In the genomic region with DNA sequence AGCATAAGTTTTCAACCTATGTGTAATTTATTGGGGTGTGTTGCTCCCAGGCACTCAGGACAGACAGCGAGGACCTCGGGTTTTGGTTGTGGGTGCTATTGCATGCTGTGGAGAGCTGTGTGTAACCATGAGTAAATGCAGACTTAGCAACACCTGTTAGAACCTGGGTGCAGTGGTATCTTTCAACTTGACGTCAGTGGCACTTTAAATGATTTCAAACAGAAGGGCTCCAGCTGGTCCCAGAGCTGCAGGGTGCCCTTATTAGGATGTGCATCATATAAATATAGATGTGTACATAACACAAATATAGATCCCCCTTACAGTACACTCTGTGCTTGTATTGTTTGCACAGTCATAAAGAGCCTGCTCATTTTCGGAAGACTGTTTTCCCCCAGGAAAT, we compare ENCODE assay signal across 15 cellular contexts.
DNase-seq lines count a peak whose midpoint lies in the region; ATAC-seq, FAIRE-seq and TF ChIP-seq lines count a peak whose summit lies in the region.
"Had no signal": no experiment of that assay in that cellular context is flagged by ENCODE, and none has a peak within 500 bp of the region (broad histone marks: within the 10 kb centered on the region; RNA-seq: fewer than 3 reads in every experiment).

No MANE protein-coding gene starts in this region.

- DNase-seq in IMR-90 (no peak), NCI-H2196 treated with DMSO at 0.1 percent for 48 hours (lab: John Stamatoyannopoulos, UW; ENCODE audit: unreplicated experiment) (peak; percentile 4), bronchial epithelial cell (ENCODE audit: low read depth) (peak; percentile 64), inferior parietal cortex (ENCODE audit: extremely low spot score) (no peak), T-helper 17 cell (no peak)
- no peak for DNase-seq in activated CD4-positive, CD25-positive, alpha-beta regulatory T cell treated with anti-CD3 and anti-CD28 coated beads, Interleukin-2, amount 50 U/mL, for 72 hours
- DNase-seq: activated naive CD8-positive, alpha-beta T cell treated with anti-CD3 and anti-CD28 coated beads for 36 hours; esophagus squamous epithelium; H9; NCI-H1048; stimulated activated CD4-positive, alpha-beta T cell treated with anti-CD3 and anti-CD28 coated beads, Interleukin-1b, Interleukin-23, amount 100 ng/mL, for 48 hours; upper lobe of right lung had no signal

- POLR2A ChIA-PET in IMR-90 (lab: Charles Lee; ENCODE audit: unreplicated experiment), result interaction anchor here (0.7 kb wide), 1 partner anchor 1051 kb away, joined by 6 read pairs; no protein-coding TSS in a partner anchor

- H3K4me3 ChIP-seq in IMR-90 (ENCODE audit: insufficient read depth, low read depth, low read length) (no peak overlapping the region), bronchial epithelial cell (ENCODE audit: low read depth, low read length) (no peak overlapping the region)
- H3K4me3 ChIP-seq: esophagus squamous epithelium, upper lobe of right lung had no signal

- CTCF ChIA-PET in IMR-90 (lab: Yijun Ruan, JAX), result no interaction called here

- peaks cover 28% of the 10 kb centered on the region for H3K4me1 ChIP-seq in IMR-90 (ENCODE audit: control insufficient read depth, insufficient read depth, low read length)
- H3K4me1 ChIP-seq: esophagus squamous epithelium, upper lobe of right lung had no signal

- H3K23ac ChIP-seq in IMR-90 (ENCODE audit: low read depth, low read length), result 0 out of 2 replicates have a peak overlapping the region, but pooled peaks have one; percentile 40

- H3K27me3 Mint-ChIP-seq in T-helper 17 cell, result peaks cover 30% of the 10 kb centered on the region

- H2AK9ac ChIP-seq in IMR-90 (replicated peaks; ENCODE audit: low read depth, low read length, poor library complexity), result no peak overlapping the region

- dilution Hi-C loops in IMR-90 (cut with HindIII; ENCODE audit: low sequenced_read_pairs, unreplicated experiment), result no loop called here

- no TSS peak for BruUV-seq in IMR-90 (replicated peaks; lab: Mats Ljungman, UMichigan)

- H4K5ac ChIP-seq in IMR-90 (ENCODE audit: low read depth, low read length), result no peak overlapping the region; the same call in 1 of the 2 replicates

- H3K27ac ChIP-seq in 22Rv1 (peak overlapping the region; percentile 95), IMR-90 (ENCODE audit: insufficient read depth, low read length) (no peak overlapping the region)
- H3K27ac ChIP-seq: esophagus squamous epithelium, upper lobe of right lung had no signal

- H3K9me3 ChIP-seq in IMR-90 (ENCODE audit: control insufficient read depth, insufficient read depth, low read length) (no peaks in the 10 kb centered on the region), T-helper 17 cell (ENCODE audit: control insufficient read depth, low read length, poor library complexity, severe bottlenecking) (no peaks in the 10 kb centered on the region)
- H3K9me3 ChIP-seq: esophagus squamous epithelium, upper lobe of right lung had no signal

- H4K8ac ChIP-seq in IMR-90 (ENCODE audit: low read depth in 2 of 2, low read length in 2 of 2), result peak overlapping the region in 1 of 2 experiments; percentile 31; a peak in 1 of 4 replicates

- H2BK5ac ChIP-seq in IMR-90 (ENCODE audit: low read depth, low read length, poor library complexity, severe bottlenecking), result peak overlapping the region; percentile 3

- FAIRE-seq in bronchial epithelial cell (lab: Jason Lieb, UNC), result no peak
- FAIRE-seq: colon had no signal

- WGBS in IMR-90 (ENCODE audit: extremely low coverage in 2 of 2, insufficient read length in 1 of 2), 2 experiments, result 100% methylated on average over 1 of the region's 4 CpGs; no CpG with 5 or more reads in 1 of the 2 experiments

- intact Hi-C loops in IMR-90 (cut with micrococcal nuclease), result loop anchor here (5.0 kb wide), 2 partner anchors 93 to 227 kb away; a partner anchor contains a TSS

- no peaks in the 10 kb centered on the region for H3K4me1 Mint-ChIP-seq in T-helper 17 cell
- H3K4me1 Mint-ChIP-seq: activated naive CD8-positive, alpha-beta T cell treated with anti-CD3 and anti-CD28 coated beads for 36 hours had no signal

- no peak for TF ChIP-seq RAD21 in IMR-90 (IDR thresholded peaks at IDR 0.05; ENCODE audit: low read length)

- peak overlapping the region; percentile 89 for H2BK120ac ChIP-seq in IMR-90 (ENCODE audit: low read depth, low read length)

- H3K79me1 ChIP-seq in IMR-90 (ENCODE audit: low read depth in 1 of 2, low read length in 2 of 2), result 0 out of 4 replicates have a peak, but pooled peaks cover 0 to 9% of the 10 kb centered on the region in 2 experiments

- H3K14ac ChIP-seq in IMR-90 (replicated peaks; ENCODE audit: low read depth, low read length), result 0 out of 2 replicates have a peak overlapping the region, but pooled peaks have one; percentile 6

- no peak overlapping the region for H3K9ac ChIP-seq in IMR-90 (ENCODE audit: low read depth, low read length)

- H3K56ac ChIP-seq in IMR-90 (ENCODE audit: extremely low read depth, insufficient read depth, low read length), result no peak overlapping the region

- no peak overlapping the region for H3K18ac ChIP-seq in IMR-90 (ENCODE audit: low read depth, low read length)

- no peak overlapping the region for H3K4me2 ChIP-seq in IMR-90 (ENCODE audit: low read depth, low read length)

- H2AK5ac ChIP-seq in IMR-90 (ENCODE audit: low read depth, low read length), result peak overlapping the region; percentile 83

- peaks cover 26% of the 10 kb centered on the region for H3K9me1 ChIP-seq in IMR-90 (ENCODE audit: insufficient read depth, low read length)

- H3K27me3 ChIP-seq in IMR-90 (ENCODE audit: control insufficient read depth, insufficient read depth, low read length), result no peaks in the 10 kb centered on the region
- H3K27me3 ChIP-seq in bronchial epithelial cell (ENCODE audit: control insufficient read depth, insufficient read depth, low read length), result no peaks in the 10 kb centered on the region
- H3K27me3 ChIP-seq: esophagus squamous epithelium, upper lobe of right lung had no signal

- in situ Hi-C loops in IMR-90 (cut with MboI; ENCODE audit: low sequenced_read_pairs), result no loop called here

- no peaks in the 10 kb centered on the region for H4K20me1 ChIP-seq in IMR-90 (ENCODE audit: insufficient read depth, low read length)

- H3K27ac Mint-ChIP-seq in T-helper 17 cell, result no peak overlapping the region
- H3K27ac Mint-ChIP-seq: activated naive CD8-positive, alpha-beta T cell treated with anti-CD3 and anti-CD28 coated beads for 36 hours; H9 had no signal

- ATAC-seq in IMR-90 (ENCODE audit: low read depth) (no peak), T-helper 17 cell (no peak), GM18498 (IDR thresholded peaks at IDR 0.05; ENCODE audit: unreplicated experiment) (no peak)
- ATAC-seq: upper lobe of right lung had no signal

- TF ChIP-seq CTCF in 22Rv1 (IDR thresholded peaks at IDR 0.05) (no peak), IMR-90 (conservative IDR thresholded peaks at IDR 0.05; ENCODE audit: low read depth, low read length) (no peak), bronchial epithelial cell (IDR thresholded peaks at IDR 0.05; ENCODE audit: insufficient read depth, low read length, severe bottlenecking) (no peak)

- no peak overlapping the region for H2AFZ ChIP-seq in IMR-90 (replicated peaks; ENCODE audit: low read length, poor library complexity)

- peak overlapping the region; percentile 67 for H4K91ac ChIP-seq in IMR-90 (ENCODE audit: insufficient read depth, low read depth, low read length)

- no peak overlapping the region for H3K4me3 Mint-ChIP-seq in T-helper 17 cell
- H3K4me3 Mint-ChIP-seq: activated naive CD8-positive, alpha-beta T cell treated with anti-CD3 and anti-CD28 coated beads for 36 hours; H9 had no signal

- H3K4ac ChIP-seq in IMR-90 (ENCODE audit: low read depth, low read length), result peak overlapping the region; percentile 82

- no peak for TF ChIP-seq POLR2A in IMR-90 (IDR thresholded peaks at IDR 0.05; ENCODE audit: low read depth, low read length)

- peak overlapping the region; percentile 89 for H2BK20ac ChIP-seq in IMR-90 (ENCODE audit: low read depth, low read length)

- H3K36me3 Mint-ChIP-seq in T-helper 17 cell (ENCODE audit: low read depth), result no peaks in the 10 kb centered on the region
- H3K36me3 Mint-ChIP-seq: activated naive CD8-positive, alpha-beta T cell treated with anti-CD3 and anti-CD28 coated beads for 36 hours had no signal

- H2BK15ac ChIP-seq in IMR-90 (ENCODE audit: low read depth, low read length), result peak overlapping the region; percentile 29; the same call in 2 of the 3 replicates

- no peaks in the 10 kb centered on the region for H3K36me3 ChIP-seq in IMR-90 (ENCODE audit: control insufficient read depth, insufficient read depth, low read length)
- no peaks in the 10 kb centered on the region for H3K36me3 ChIP-seq in bronchial epithelial cell (ENCODE audit: control insufficient read depth, insufficient read depth, low read length)
- H3K36me3 ChIP-seq: esophagus squamous epithelium, upper lobe of right lung had no signal

TF ChIP-seq in IMR-90, 13 proteins besides CTCF, POLR2A, EP300 and RAD21:
- TF ChIP-seq SMC3 (IDR thresholded peaks at IDR 0.05; ENCODE audit: low read depth, low read length) (no peak), NFE2L2 (IDR thresholded peaks at IDR 0.05; ENCODE audit: low read depth, low read length) (no peak)

Comparison
In these comparisons a context has a peak if more than half of its experiments do, and no peak if none do; other contexts are left out.
1. DNase-seq: peak in NCI-H2196 treated with DMSO at 0.1 percent for 48 hours (single experiment) and bronchial epithelial cell (single experiment); none in IMR-90 (single experiment), inferior parietal cortex (single experiment), activated CD4-positive, CD25-positive, alpha-beta regulatory T cell treated with anti-CD3 and anti-CD28 coated beads, Interleukin-2, amount 50 U/mL, for 72 hours (single experiment) and T-helper 17 cell (0 of 3).